In the genomic region with DNA sequence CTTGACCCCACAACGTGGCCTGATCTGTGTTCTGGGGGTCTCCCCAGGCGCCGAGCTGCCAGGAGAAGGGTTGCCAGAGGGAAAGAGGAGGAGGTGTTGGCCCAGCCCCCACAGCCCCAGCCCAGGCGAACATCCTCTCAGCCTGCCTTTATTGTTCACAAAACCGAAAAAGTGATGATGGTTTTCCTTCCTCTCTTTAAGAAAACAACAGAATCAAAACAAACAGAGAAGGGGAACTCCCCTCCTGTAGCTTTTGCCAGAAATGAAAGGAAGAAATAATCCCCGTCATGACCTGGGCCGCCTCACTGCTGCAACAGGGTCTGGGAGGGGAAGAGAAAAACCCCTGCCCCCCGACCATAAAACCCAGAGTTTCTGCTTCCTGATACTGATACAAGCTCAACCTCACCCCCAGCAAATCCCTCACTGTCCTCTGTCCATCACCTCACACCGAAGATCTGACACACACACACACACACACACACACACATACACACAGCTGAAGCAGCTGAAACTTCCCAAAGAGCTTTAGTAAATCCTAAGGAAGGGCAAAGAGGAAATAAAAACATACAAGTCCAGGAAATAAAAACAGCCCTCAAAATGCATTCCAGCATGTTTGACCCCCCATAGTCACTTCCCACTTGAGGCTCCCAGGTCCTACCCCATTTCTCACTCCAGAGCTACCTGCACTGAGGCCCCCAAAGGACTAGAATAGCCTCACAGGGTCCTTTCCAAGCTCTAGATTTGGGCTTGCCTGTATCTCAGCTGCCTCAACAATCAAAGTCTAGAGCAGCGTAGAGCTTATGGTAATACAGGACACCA, we compare ENCODE assay signal across 8 cellular contexts. TPM values are rescaled to one million over a fixed set of nuclear protein-coding genes. Genes with fewer than 3 reads are reported as not detected.
DNase-seq lines count a peak whose midpoint lies in the region; ATAC-seq, FAIRE-seq and TF ChIP-seq lines count a peak whose summit lies in the region.

No MANE protein-coding gene starts in this region.

- no peaks in the 10 kb centered on the region for H3K9me2 ChIP-seq in PC-9 (ENCODE audit: insufficient read depth)

- peak overlapping the region; percentile 95 for H3K27ac Mint-ChIP-seq in activated naive CD8-positive, alpha-beta T cell treated with anti-CD3 and anti-CD28 coated beads, Interleukin-2, amount 10 ng/mL, durations not matched to agents 7 days and 5 days
- H3K27ac Mint-ChIP-seq in neural crest cell (ENCODE audit: unreplicated experiment) (peak overlapping the region; percentile 77), type B pancreatic cell (peak overlapping the region; percentile 68)

- peaks cover 17% of the 10 kb centered on the region for H3K36me3 Mint-ChIP-seq in activated naive CD8-positive, alpha-beta T cell treated with anti-CD3 and anti-CD28 coated beads, Interleukin-2, amount 10 ng/mL, durations not matched to agents 7 days and 5 days
- no peaks in the 10 kb centered on the region for H3K36me3 Mint-ChIP-seq in neural crest cell (ENCODE audit: low read depth)
- no peaks in the 10 kb centered on the region for H3K36me3 Mint-ChIP-seq in type B pancreatic cell

- peak overlapping the region; percentile 69 for H3K4me3 Mint-ChIP-seq in activated naive CD8-positive, alpha-beta T cell treated with anti-CD3 and anti-CD28 coated beads, Interleukin-2, amount 10 ng/mL, durations not matched to agents 7 days and 5 days
- no peak overlapping the region for H3K4me3 Mint-ChIP-seq in neural crest cell
- H3K4me3 Mint-ChIP-seq in type B pancreatic cell: peak overlapping the region; percentile 44

- CTCF ChIA-PET in PC-9 (lab: Charles Lee): interaction anchor here (1.2 kb wide), 1 partner anchor 48 kb away, joined by 4 read pairs; no protein-coding TSS in a partner anchor

- H3K27ac ChIP-seq in Peyer's patch (peak overlapping the region; percentile 77 to 91 (median 82)), PC-9 (no peak overlapping the region)

- H4K20me1 ChIP-seq in PC-9 (ENCODE audit: insufficient read depth): no peaks in the 10 kb centered on the region

- peaks cover 2% of the 10 kb centered on the region for H3K9me3 Mint-ChIP-seq in activated naive CD8-positive, alpha-beta T cell treated with anti-CD3 and anti-CD28 coated beads, Interleukin-2, amount 10 ng/mL, durations not matched to agents 7 days and 5 days
- H3K9me3 Mint-ChIP-seq in neural crest cell (no peaks in the 10 kb centered on the region), type B pancreatic cell (no peaks in the 10 kb centered on the region)

- H3K27me3 ChIP-seq in Peyer's patch (no peaks in the 10 kb centered on the region), PC-9 (ENCODE audit: insufficient read depth, low read depth) (no peaks in the 10 kb centered on the region)

- H3K9me3 ChIP-seq in Peyer's patch (no peaks in the 10 kb centered on the region), PC-9 (ENCODE audit: insufficient read depth, low read depth) (no peaks in the 10 kb centered on the region)

- FAIRE-seq in GM12891 (lab: Jason Lieb, UNC): peak; percentile 31

- no TSS peak for BruUV-seq in PC-9 (replicated peaks; lab: Mats Ljungman, UMichigan)

- H3K79me2 ChIP-seq in PC-9 (ENCODE audit: low read depth): no peaks in the 10 kb centered on the region

- H2AFZ ChIP-seq in PC-9: no peak overlapping the region

- 0 out of 2 replicates have a peak, but pooled peaks have one; percentile 37 for TF ChIP-seq POLR2A in GM12891 (IDR thresholded peaks at IDR 0.05; ENCODE audit: low read depth, low read length)
- peak in 1 of 2 donors; percentile 17 for TF ChIP-seq POLR2A in Peyer's patch (IDR thresholded peaks at IDR 0.05)

- peaks cover 55% of the 10 kb centered on the region for H3K4me1 Mint-ChIP-seq in activated naive CD8-positive, alpha-beta T cell treated with anti-CD3 and anti-CD28 coated beads, Interleukin-2, amount 10 ng/mL, durations not matched to agents 7 days and 5 days
- H3K4me1 Mint-ChIP-seq in neural crest cell (peaks cover 39% of the 10 kb centered on the region), type B pancreatic cell (ENCODE audit: unreplicated experiment) (peaks cover 37% of the 10 kb centered on the region)

- H3K4me1 ChIP-seq in Peyer's patch: peaks cover 12 to 61% (median 37%) of the 10 kb centered on the region in 4 donors
- H3K4me1 ChIP-seq in PC-9 (replicated peaks; ENCODE audit: insufficient read depth): peaks cover 91% of the 10 kb centered on the region

- peaks cover 59% of the 10 kb centered on the region for H3F3A ChIP-seq in PC-9 (ENCODE audit: insufficient read depth, low read depth)

- POLR2A ChIA-PET in activated naive CD8-positive, alpha-beta T cell treated with anti-CD3 and anti-CD28 coated beads, Interleukin-2, amount 10 ng/mL, durations not matched to agents 7 days and 5 days (lab: Charles Lee): interaction anchor here (0.6 to 28.7 kb wide), 17 partner anchors 13 to 54 kb away, joined by 3 to 585 read pairs (median 5); partner anchors contain the start of gene ZFP36L2
- POLR2A ChIA-PET in PC-9 (lab: Charles Lee; ENCODE audit: unreplicated experiment): interaction anchor here (0.6 kb wide), 2 partner anchors 52 to 93 kb away, joined by 3 to 6 read pairs; no protein-coding TSS in a partner anchor

- H3K4me3 ChIP-seq in Peyer's patch: peak overlapping the region in 1 of 4 donors; percentile 13
- no peak overlapping the region for H3K4me3 ChIP-seq in PC-9

- no peaks in the 10 kb centered on the region for H3K27me3 Mint-ChIP-seq in activated naive CD8-positive, alpha-beta T cell treated with anti-CD3 and anti-CD28 coated beads, Interleukin-2, amount 10 ng/mL, durations not matched to agents 7 days and 5 days
- H3K27me3 Mint-ChIP-seq in neural crest cell (ENCODE audit: low read depth) (no peaks in the 10 kb centered on the region), type B pancreatic cell (no peaks in the 10 kb centered on the region)

- DNase-seq in GM12891 (ENCODE audit: insufficient read length, low spot score) (peak; percentile 60), Peyer's patch (peak in 2 of 3 donors; percentile 86 to 90), neural crest cell (ENCODE audit: low read depth, low spot score) (no peak), type B pancreatic cell (ENCODE audit: extremely low spot score, unreplicated experiment) (no peak), NCI-H2029 treated with DMSO at 0.1 percent for 48 hours (lab: John Stamatoyannopoulos, UW) (no peak), PC-9 (no peak)
- DNase-seq in activated naive CD8-positive, alpha-beta T cell treated with anti-CD3 and anti-CD28 coated beads, Interleukin-2, amount 10 ng/mL, durations not matched to agents 7 days and 5 days: peak; percentile 74

- intact Hi-C loops in PC-9 (cut with micrococcal nuclease; ENCODE audit: unreplicated experiment): no loop called here

- TF ChIP-seq CTCF in Peyer's patch (IDR thresholded peaks at IDR 0.05) (no peak), neural crest cell (conservative IDR thresholded peaks at IDR 0.05) (no peak), type B pancreatic cell (conservative IDR thresholded peaks at IDR 0.05) (no peak), PC-9 (conservative IDR thresholded peaks at IDR 0.05) (no peak)

- ATAC-seq in HG02642 (IDR thresholded peaks at IDR 0.05; ENCODE audit: poor library complexity, unreplicated experiment): peak; percentile 84
- peak; percentile 73 for ATAC-seq in activated naive CD8-positive, alpha-beta T cell treated with anti-CD3 and anti-CD28 coated beads, Interleukin-2, amount 10 ng/mL, durations not matched to agents 7 days and 5 days (ENCODE audit: low read depth)

- H3K4me2 ChIP-seq in PC-9: no peak overlapping the region

- no peaks in the 10 kb centered on the region for H3K36me3 ChIP-seq in Peyer's patch
- H3K36me3 ChIP-seq in PC-9 (ENCODE audit: low read depth): no peaks in the 10 kb centered on the region

TF ChIP-seq in GM12891, 5 proteins besides CTCF, POLR2A, EP300 and RAD21:
- TF ChIP-seq SPI1 (IDR thresholded peaks at IDR 0.05; ENCODE audit: low read depth, low read length) (peak; percentile 74), PAX5 (IDR thresholded peaks at IDR 0.05; ENCODE audit: insufficient read depth, low read length, severe bottlenecking) (no peak), POLR2AphosphoS5 (IDR thresholded peaks at IDR 0.05; ENCODE audit: low read depth, low read length) (no peak), TAF1 (IDR thresholded peaks at IDR 0.05; ENCODE audit: low read depth, low read length) (0 out of 2 replicates have a peak, but pooled peaks have one; percentile 7), POU2F2 (IDR thresholded peaks at IDR 0.05; ENCODE audit: low read depth, low read length) (no peak)

RNA-seq across cellular contexts. Expression of gene ZFP36L2, which starts 51.8 kb away (rescaled TPM):
- polyA plus RNA-seq in GM12891 (2012; ENCODE audit: low read depth, missing spikeins): 16.6 TPM
- 100 to 1,000 TPM in 3 of 4 donors, 10 to 100 TPM in 1; 90.4 to 227 (median 148) TPM for total RNA-seq in Peyer's patch
- 100 to 1,000 TPM; 207 to 218 TPM for total RNA-seq in activated naive CD8-positive, alpha-beta T cell treated with anti-CD3 and anti-CD28 coated beads, Interleukin-2, amount 10 ng/mL, durations not matched to agents 7 days and 5 days
- 39.8 and 39.9 TPM in 2 replicates for total RNA-seq in neural crest cell
- total RNA-seq in type B pancreatic cell (ENCODE audit: low replicate concordance): 198 and 437 TPM in 2 replicates
- total RNA-seq in PC-9 (2021): 31.3 and 34.3 TPM in 2 replicates

Comparison
In these comparisons a context has a peak if more than half of its experiments do, and no peak if none do; other contexts are left out.
1. DNase-seq: peak in GM12891 (single experiment), Peyer's patch (2 of 3) and activated naive CD8-positive, alpha-beta T cell treated with anti-CD3 and anti-CD28 coated beads, Interleukin-2, amount 10 ng/mL, durations not matched to agents 7 days and 5 days (single experiment); none in neural crest cell (single experiment), type B pancreatic cell (single experiment), NCI-H2029 treated with DMSO at 0.1 percent for 48 hours (single experiment) and PC-9 (0 of 2).
2. Peak in every context shown above with its lines, with median percentiles within 50 percentile points of each other: H3K27ac Mint-ChIP-seq.